8 cellular contexts compared by ENCODE assay signal in genomic region chr19:4669723-4670480, GRCh38. TPM values are rescaled to one million over a fixed set of nuclear protein-coding genes. Genes with fewer than 3 reads are reported as not detected.
DNase-seq lines count a peak whose midpoint lies in the region; ATAC-seq and TF ChIP-seq lines count a peak whose summit lies in the region.

Gene MYDGF, minus strand, starts transcription at chr19:4670342. Its CDS starts 8 bp downstream, at chr19:4670334.

- H3K4me3 Mint-ChIP-seq in activated T-helper 17 cell treated with anti-CD3 and anti-CD28 coated beads, Interleukin-2, amount 50 U/mL, for 72 hours: peak within 1 kb of the TSS; percentile 87
- peak within 1 kb of the TSS; percentile 86 for H3K4me3 Mint-ChIP-seq in natural killer cell treated with Interleukin-12 subunit alpha and Interleukin-12 subunit beta and Interleukin-15 and Interleukin-18, amount 100 ng/mL, for 72 hours

- H3K4me1 ChIP-seq in RWPE2 (ENCODE audit: insufficient read depth, poor library complexity, severe bottlenecking): peaks cover 22% of the 10 kb centered on the region

- H3K9me3 Mint-ChIP-seq in activated T-helper 17 cell treated with anti-CD3 and anti-CD28 coated beads, Interleukin-2, amount 50 U/mL, for 72 hours: no peaks in the 10 kb centered on the region
- H3K9me3 Mint-ChIP-seq in natural killer cell treated with Interleukin-12 subunit alpha and Interleukin-12 subunit beta and Interleukin-15 and Interleukin-18, amount 100 ng/mL, for 72 hours: no peaks in the 10 kb centered on the region

- no peaks in the 10 kb centered on the region for H3K9me3 ChIP-seq in RWPE2 (ENCODE audit: severe bottlenecking)

- peak within 1 kb of the TSS; percentile 81 for H3K4me3 ChIP-seq in RWPE2 (ENCODE audit: severe bottlenecking)

- peaks cover 42% of the 10 kb centered on the region for H3K36me3 ChIP-seq in RWPE2 (ENCODE audit: low read depth)

- DNase-seq in DMS153 treated with DMSO at 0.1 percent for 48 hours (lab: John Stamatoyannopoulos, UW; ENCODE audit: unreplicated experiment) (peak; percentile 61), M059J (ENCODE audit: low read depth) (peak; percentile 81), RWPE2 (ENCODE audit: low spot score) (peak; percentile 92), fibroblast of peridontal ligament (ENCODE audit: extremely low read depth) (peak; percentile 78)
- peak; percentile 96 for DNase-seq in natural killer cell treated with Interleukin-12 subunit alpha and Interleukin-12 subunit beta and Interleukin-15 and Interleukin-18, amount 100 ng/mL, for 72 hours (ENCODE audit: low spot score)
- DNase-seq in stimulated activated naive CD4-positive, alpha-beta T cell (lab: John Stamatoyannopoulos, UW): peak; percentile 79 to 91 (median 90)

- H3K36me3 Mint-ChIP-seq in activated T-helper 17 cell treated with anti-CD3 and anti-CD28 coated beads, Interleukin-2, amount 50 U/mL, for 72 hours (ENCODE audit: low read depth): peaks cover 53% of the 10 kb centered on the region
- H3K36me3 Mint-ChIP-seq in natural killer cell treated with Interleukin-12 subunit alpha and Interleukin-12 subunit beta and Interleukin-15 and Interleukin-18, amount 100 ng/mL, for 72 hours: peaks cover 6% of the 10 kb centered on the region

- H3K27me3 Mint-ChIP-seq in activated T-helper 17 cell treated with anti-CD3 and anti-CD28 coated beads, Interleukin-2, amount 50 U/mL, for 72 hours: no peaks in the 10 kb centered on the region
- H3K27me3 Mint-ChIP-seq in natural killer cell treated with Interleukin-12 subunit alpha and Interleukin-12 subunit beta and Interleukin-15 and Interleukin-18, amount 100 ng/mL, for 72 hours: no peaks in the 10 kb centered on the region

- H3K4me1 Mint-ChIP-seq in activated T-helper 17 cell treated with anti-CD3 and anti-CD28 coated beads, Interleukin-2, amount 50 U/mL, for 72 hours: no peaks in the 10 kb centered on the region
- H3K4me1 Mint-ChIP-seq in natural killer cell treated with Interleukin-12 subunit alpha and Interleukin-12 subunit beta and Interleukin-15 and Interleukin-18, amount 100 ng/mL, for 72 hours (ENCODE audit: low read depth in 2 of 2): peaks cover 6 to 15% of the 10 kb centered on the region in 2 donors

- peak within 1 kb of the TSS; percentile 63 for H3K27ac ChIP-seq in RWPE2 (ENCODE audit: poor library complexity, severe bottlenecking)

- H3K27ac Mint-ChIP-seq in activated T-helper 17 cell treated with anti-CD3 and anti-CD28 coated beads, Interleukin-2, amount 50 U/mL, for 72 hours: peak within 1 kb of the TSS; percentile 89
- peak within 1 kb of the TSS; percentile 79 to 92 for H3K27ac Mint-ChIP-seq in natural killer cell treated with Interleukin-12 subunit alpha and Interleukin-12 subunit beta and Interleukin-15 and Interleukin-18, amount 100 ng/mL, for 72 hours

- H3K27me3 ChIP-seq in RWPE2 (ENCODE audit: insufficient read depth, poor library complexity, severe bottlenecking): no peaks in the 10 kb centered on the region

- peak; percentile 84 for ATAC-seq in GM21825 (IDR thresholded peaks at IDR 0.05; ENCODE audit: unreplicated experiment)
- peak; percentile 83 for ATAC-seq in RWPE2 (ENCODE audit: low read depth)
- peak; percentile 100 for ATAC-seq in activated T-helper 17 cell treated with anti-CD3 and anti-CD28 coated beads, Interleukin-2, amount 50 U/mL, for 72 hours (replicated peaks)
- ATAC-seq in natural killer cell treated with Interleukin-12 subunit alpha and Interleukin-12 subunit beta and Interleukin-15 and Interleukin-18, amount 100 ng/mL, for 72 hours: peak; percentile 99

- TF ChIP-seq CTCF in RWPE2 (IDR thresholded peaks at IDR 0.05; ENCODE audit: poor library complexity, severe bottlenecking): no peak

RNA-seq across cellular contexts. Expression of gene MYDGF, which starts in this region (rescaled TPM):
- 276 and 367 TPM in 2 replicates for total RNA-seq in M059J (2014; rRNA removed; shearing (Covaris generic))
- 10 to 100 TPM; 47.8 to 79.0 TPM for total RNA-seq in activated T-helper 17 cell treated with anti-CD3 and anti-CD28 coated beads, Interleukin-2, amount 50 U/mL, for 72 hours
- 100 to 1,000 TPM; 107 to 195 TPM for total RNA-seq in natural killer cell treated with Interleukin-12 subunit alpha and Interleukin-12 subunit beta and Interleukin-15 and Interleukin-18, amount 100 ng/mL, for 72 hours

Comparison
In these comparisons a context has a peak if more than half of its experiments do, and no peak if none do; other contexts are left out.
1. Peak in every context shown above with its lines: DNase-seq, ATAC-seq, H3K4me3 ChIP-seq and H3K27ac ChIP-seq.